ENCODE assay signal across 8 cellular contexts in genomic region chr1:224168859-224169380, GRCh38.
DNase-seq lines count a peak whose midpoint lies in the region; ATAC-seq and TF ChIP-seq lines count a peak whose summit lies in the region.

No MANE protein-coding gene starts in this region.

- peaks cover 29% of the 10 kb centered on the region for H3K4me1 Mint-ChIP-seq in activated T-cell treated with anti-CD3 and anti-CD28 coated beads, Interleukin-2, amount 50 U/mL, for 24 hours (ENCODE audit: low read depth)
- H3K4me1 Mint-ChIP-seq in nephron progenitor cell = peaks cover 4% of the 10 kb centered on the region

- ATAC-seq in HG02798 (IDR thresholded peaks at IDR 0.05; ENCODE audit: poor library complexity, unreplicated experiment) = peak; percentile 84

- H3K36me3 Mint-ChIP-seq in activated T-cell treated with anti-CD3 and anti-CD28 coated beads, Interleukin-2, amount 50 U/mL, for 24 hours (ENCODE audit: low read depth) = peaks cover 4% of the 10 kb centered on the region
- peaks cover 4% of the 10 kb centered on the region for H3K36me3 Mint-ChIP-seq in nephron progenitor cell (ENCODE audit: low read depth)

- H3K27me3 Mint-ChIP-seq in activated T-cell treated with anti-CD3 and anti-CD28 coated beads, Interleukin-2, amount 50 U/mL, for 24 hours = no peaks in the 10 kb centered on the region
- peaks cover 8% of the 10 kb centered on the region for H3K27me3 Mint-ChIP-seq in nephron progenitor cell (ENCODE audit: low read depth, poor library complexity)

- no peak overlapping the region for H3K4me3 ChIP-seq in choroid plexus epithelial cell (ENCODE audit: low read depth, low read length)

- no peak for DNase-seq in activated T-cell treated with anti-CD3 and anti-CD28 coated beads, Interleukin-2, amount 50 U/mL, for 24 hours
- no peak for DNase-seq in activated T-cell treated with anti-CD3 and anti-CD28 coated beads, Interleukin-2, amount 50 U/mL, for 1 hour
- DNase-seq in NOMO-1 (lab: John Stamatoyannopoulos, UW; ENCODE audit: unreplicated experiment in 2 of 2) = peak; percentile 75 to 94
- peak; percentile 88 for DNase-seq in choroid plexus epithelial cell (ENCODE audit: low read depth)
- no peak for DNase-seq in nephron progenitor cell
- DNase-seq in HPDE6-E6E7 (ENCODE audit: extremely low spot score) = no peak
- DNase-seq in T-helper 9 cell = no peak

- peak overlapping the region; percentile 63 for H3K27ac Mint-ChIP-seq in activated T-cell treated with anti-CD3 and anti-CD28 coated beads, Interleukin-2, amount 50 U/mL, for 24 hours
- peak overlapping the region; percentile 21 for H3K27ac Mint-ChIP-seq in nephron progenitor cell

- no peak for TF ChIP-seq CTCF in choroid plexus epithelial cell (conservative IDR thresholded peaks at IDR 0.05; ENCODE audit: low read depth, low read length)
- no peak for TF ChIP-seq CTCF in nephron progenitor cell (IDR thresholded peaks at IDR 0.05)

- H3K9me3 Mint-ChIP-seq in activated T-cell treated with anti-CD3 and anti-CD28 coated beads, Interleukin-2, amount 50 U/mL, for 24 hours = peaks cover 11% of the 10 kb centered on the region
- peaks cover 13% of the 10 kb centered on the region for H3K9me3 Mint-ChIP-seq in nephron progenitor cell

- H3K4me3 Mint-ChIP-seq in activated T-cell treated with anti-CD3 and anti-CD28 coated beads, Interleukin-2, amount 50 U/mL, for 24 hours = peak overlapping the region; percentile 5
- no peak overlapping the region for H3K4me3 Mint-ChIP-seq in nephron progenitor cell

Comparison
In these comparisons a context has a peak if more than half of its experiments do, and no peak if none do; other contexts are left out.
1. DNase-seq: peak in NOMO-1 (2 of 2) and choroid plexus epithelial cell (single experiment); none in activated T-cell treated with anti-CD3 and anti-CD28 coated beads, Interleukin-2, amount 50 U/mL, for 24 hours (single experiment), activated T-cell treated with anti-CD3 and anti-CD28 coated beads, Interleukin-2, amount 50 U/mL, for 1 hour (single experiment), nephron progenitor cell (single experiment), HPDE6-E6E7 (single experiment) and T-helper 9 cell (single experiment).